In the genomic region with DNA sequence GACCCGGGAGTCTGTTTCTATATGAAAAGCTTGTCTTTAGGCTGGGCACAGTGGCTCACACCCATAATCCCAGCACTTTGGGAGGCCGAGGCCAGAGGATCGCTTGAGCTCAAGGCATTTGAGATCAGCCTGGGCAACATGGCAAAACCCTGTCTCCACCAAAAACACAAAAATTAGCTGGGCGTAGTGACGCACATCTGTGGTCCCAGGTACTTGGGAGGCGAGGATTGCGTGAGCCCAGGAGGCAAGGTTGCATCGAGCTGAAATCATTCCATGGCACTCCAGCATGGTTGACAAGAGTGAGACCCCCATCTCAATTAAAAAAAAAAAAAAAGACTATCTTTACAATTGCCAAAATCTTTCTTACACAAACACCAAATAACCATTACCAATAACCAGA, we compare ENCODE assay signal across 22 cellular contexts. TPM values are rescaled to one million over a fixed set of nuclear protein-coding genes. Genes with fewer than 3 reads are reported as not detected.
DNase-seq lines count a peak whose midpoint lies in the region; ATAC-seq and TF ChIP-seq lines count a peak whose summit lies in the region.
"Had no signal": no experiment of that assay in that cellular context is flagged by ENCODE, and none has a peak within 500 bp of the region (broad histone marks: within the 10 kb centered on the region; RNA-seq: fewer than 3 reads in every experiment).

No MANE protein-coding gene starts in this region.

- H3K4me1 ChIP-seq in RWPE2 (ENCODE audit: insufficient read depth, poor library complexity, severe bottlenecking) = peaks cover 68% of the 10 kb centered on the region
- H3K4me1 ChIP-seq in stomach = peaks cover 14 to 75% (median 53%) of the 10 kb centered on the region in 4 donors

- peak overlapping the region; percentile 4 for H3K4me3 Mint-ChIP-seq in activated CD4-positive, alpha-beta T cell treated with anti-CD3 and anti-CD28 coated beads, Interleukin-2, amount 10 ng/mL, durations not matched to agents 24 days and 14 days

- no peak for TF ChIP-seq POLR2A in stomach (IDR thresholded peaks at IDR 0.05)
- TF ChIP-seq POLR2A in erythroblast (IDR thresholded peaks at IDR 0.05; ENCODE audit: low read length) = no peak

- TF ChIP-seq EP300 in stomach (IDR thresholded peaks at IDR 0.05) = no peak

- H3K9me3 Mint-ChIP-seq in activated CD4-positive, alpha-beta T cell treated with anti-CD3 and anti-CD28 coated beads, Interleukin-2, amount 10 ng/mL, durations not matched to agents 24 days and 14 days = no peaks in the 10 kb centered on the region
- H3K9me3 Mint-ChIP-seq: activated naive CD8-positive, alpha-beta T cell treated with anti-CD3 and anti-CD28 coated beads, Interleukin-2, amount 10 ng/mL, durations not matched to agents 7 days and 5 days had no signal

- H3K4me3 ChIP-seq in RWPE2 (ENCODE audit: severe bottlenecking) (no peak overlapping the region), stomach (no peak overlapping the region)
- H3K4me3 ChIP-seq: mucosa of descending colon, pancreas had no signal

- H3K9me3 ChIP-seq in RWPE2 (ENCODE audit: severe bottlenecking) (no peaks in the 10 kb centered on the region), stomach (no peaks in the 10 kb centered on the region)
- H3K9me3 ChIP-seq: mucosa of descending colon, pancreas had no signal

- intact Hi-C loops in activated CD4-positive, alpha-beta T cell treated with anti-CD3 and anti-CD28 coated beads, Interleukin-2, amount 10 ng/mL, durations not matched to agents 24 days and 14 days (cut with micrococcal nuclease) = loop anchor here (10.0 kb wide), 1 partner anchor 701 kb away; no protein-coding TSS in a partner anchor
- intact Hi-C loops in stomach (cut with DNase I; ENCODE audit: low total_unique reads) = no loop called here

- peaks cover 62% of the 10 kb centered on the region for H3K4me1 Mint-ChIP-seq in activated CD4-positive, alpha-beta T cell treated with anti-CD3 and anti-CD28 coated beads, Interleukin-2, amount 10 ng/mL, durations not matched to agents 24 days and 14 days

- H3K27ac ChIP-seq in RWPE2 (ENCODE audit: poor library complexity, severe bottlenecking) (peak overlapping the region; percentile 96), epithelial cell of prostate (peak overlapping the region; percentile 90), stomach (peak overlapping the region in 3 of 5 donors; percentile 18 to 56 (median 39))
- H3K27ac ChIP-seq: HL-60, WERI-Rb-1 had no signal

- no peaks in the 10 kb centered on the region for H3K27me3 Mint-ChIP-seq in activated CD4-positive, alpha-beta T cell treated with anti-CD3 and anti-CD28 coated beads, Interleukin-2, amount 10 ng/mL, durations not matched to agents 24 days and 14 days
- H3K27me3 Mint-ChIP-seq: activated naive CD8-positive, alpha-beta T cell treated with anti-CD3 and anti-CD28 coated beads, Interleukin-2, amount 10 ng/mL, durations not matched to agents 7 days and 5 days had no signal

- no peak for TF ChIP-seq CTCF in RWPE2 (IDR thresholded peaks at IDR 0.05; ENCODE audit: poor library complexity, severe bottlenecking)
- no peak for TF ChIP-seq CTCF in stomach (IDR thresholded peaks at IDR 0.05)

- WGBS in stomach, 5 donors = 95 to 98% (median 97%) methylated on average over 8 of the region's 8 CpGs

- DNase-seq in activated CD4-positive, alpha-beta T cell treated with anti-CD3 and anti-CD28 coated beads, Interleukin-2, amount 10 ng/mL, durations not matched to agents 24 days and 14 days = no peak
- DNase-seq in activated CD4-positive, alpha-beta T cell treated with anti-CD3 and anti-CD28 coated beads for 48 hours = no peak
- DNase-seq in RWPE2 (ENCODE audit: low spot score) = no peak
- DNase-seq in epithelial cell of prostate (ENCODE audit: low read depth, low spot score) = no peak
- no peak for DNase-seq in stomach
- no peak for DNase-seq in erythroblast (lab: John Stamatoyannopoulos, UW)
- DNase-seq in glomerular visceral epithelial cell (ENCODE audit: extremely low spot score) = no peak
- DNase-seq: activated naive CD8-positive, alpha-beta T cell treated with anti-CD3 and anti-CD28 coated beads, Interleukin-2, amount 10 ng/mL, durations not matched to agents 7 days and 5 days; GDM1; glutamatergic neuron; islet precursor cell; mucosa of descending colon; NCI-H1694; pancreas; stimulated activated naive CD4-positive, alpha-beta T cell had no signal

- H3K36me3 Mint-ChIP-seq in activated CD4-positive, alpha-beta T cell treated with anti-CD3 and anti-CD28 coated beads, Interleukin-2, amount 10 ng/mL, durations not matched to agents 24 days and 14 days (ENCODE audit: low read depth) = peaks cover 2% of the 10 kb centered on the region

- H3K27me3 ChIP-seq in RWPE2 (ENCODE audit: insufficient read depth, poor library complexity, severe bottlenecking) = no peaks in the 10 kb centered on the region
- no peaks in the 10 kb centered on the region for H3K27me3 ChIP-seq in stomach
- H3K27me3 ChIP-seq: pancreas had no signal

- H3K36me3 ChIP-seq in RWPE2 (ENCODE audit: low read depth) (no peaks in the 10 kb centered on the region), stomach (no peaks in the 10 kb centered on the region)
- H3K36me3 ChIP-seq: pancreas, WERI-Rb-1 had no signal

- H3K27ac Mint-ChIP-seq in activated CD4-positive, alpha-beta T cell treated with anti-CD3 and anti-CD28 coated beads, Interleukin-2, amount 10 ng/mL, durations not matched to agents 24 days and 14 days = no peak overlapping the region
- H3K27ac Mint-ChIP-seq: activated naive CD8-positive, alpha-beta T cell treated with anti-CD3 and anti-CD28 coated beads, Interleukin-2, amount 10 ng/mL, durations not matched to agents 7 days and 5 days had no signal

- ATAC-seq in RWPE2 (ENCODE audit: low read depth) (no peak), HG02884 (IDR thresholded peaks at IDR 0.05; ENCODE audit: unreplicated experiment) (no peak)
- ATAC-seq: mucosa of descending colon, pancreas, SK-N-SH treated with all-trans-retinoic acid at 6 μM for 48 hours had no signal

RNA-seq across cellular contexts. Expression of a gene that starts 22.7 kb away (rescaled TPM):
- total RNA-seq in activated CD4-positive, alpha-beta T cell treated with anti-CD3 and anti-CD28 coated beads, Interleukin-2, amount 10 ng/mL, durations not matched to agents 24 days and 14 days = 23.5 TPM in 2 replicates
- 10 to 100 TPM; 10.7 to 31.0 (median 20.4) TPM for total RNA-seq in stomach
- 10 to 100 TPM in 1 of 3 donors, 1 to 10 TPM in 2; 6.2 to 14.5 (median 7.2) TPM for polyA plus RNA-seq in stomach

RNA-seq across cellular contexts. Expression of a gene that starts 33.5 kb away (rescaled TPM):
- total RNA-seq in activated CD4-positive, alpha-beta T cell treated with anti-CD3 and anti-CD28 coated beads, Interleukin-2, amount 10 ng/mL, durations not matched to agents 24 days and 14 days = 32.6 and 35.2 TPM in 2 replicates
- 10 to 100 TPM in 1 of 5 donors, 1 to 10 TPM in 4; 2.2 to 31.5 (median 3.5) TPM for total RNA-seq in stomach
- polyA plus RNA-seq in stomach = 1 to 10 TPM; 2.9 to 5.0 (median 3.1) TPM

RNA-seq across cellular contexts. Expression of a gene that starts 35.3 kb away (rescaled TPM):
- not detected in 2 replicates for total RNA-seq in activated CD4-positive, alpha-beta T cell treated with anti-CD3 and anti-CD28 coated beads, Interleukin-2, amount 10 ng/mL, durations not matched to agents 24 days and 14 days
- total RNA-seq in stomach = not detected
- polyA plus RNA-seq in stomach = not detected
- total RNA-seq: activated naive CD8-positive, alpha-beta T cell treated with anti-CD3 and anti-CD28 coated beads, Interleukin-2, amount 10 ng/mL, durations not matched to agents 7 days and 5 days; cardiac septum; mucosa of descending colon; OCI-LY7; pancreas; smooth muscle cell had no signal
- polyA plus RNA-seq: pancreas, smooth muscle cell had no signal

RNA-seq across cellular contexts. Expression of a gene that starts 55.9 kb away (rescaled TPM):
- total RNA-seq in activated CD4-positive, alpha-beta T cell treated with anti-CD3 and anti-CD28 coated beads, Interleukin-2, amount 10 ng/mL, durations not matched to agents 24 days and 14 days = 45.3 and 47.9 TPM in 2 replicates
- 100 to 1,000 TPM in 1 of 5 donors, 10 to 100 TPM in 1, 1 to 10 TPM in 2, not detected in 1; 7.7 to 208 (median 19.2) TPM for total RNA-seq in stomach
- 1 to 10 TPM; 6.2 to 9.2 (median 6.4) TPM for polyA plus RNA-seq in stomach

Comparison
In these comparisons a context has a peak if more than half of its experiments do, and no peak if none do; other contexts are left out.
1. H3K27ac ChIP-seq: peak in every context shown above with its lines; median percentile 96 in RWPE2; 90 in epithelial cell of prostate; 39 in stomach.